Comparison of ENCODE assay signal across 1 cellular context in the genomic region with DNA sequence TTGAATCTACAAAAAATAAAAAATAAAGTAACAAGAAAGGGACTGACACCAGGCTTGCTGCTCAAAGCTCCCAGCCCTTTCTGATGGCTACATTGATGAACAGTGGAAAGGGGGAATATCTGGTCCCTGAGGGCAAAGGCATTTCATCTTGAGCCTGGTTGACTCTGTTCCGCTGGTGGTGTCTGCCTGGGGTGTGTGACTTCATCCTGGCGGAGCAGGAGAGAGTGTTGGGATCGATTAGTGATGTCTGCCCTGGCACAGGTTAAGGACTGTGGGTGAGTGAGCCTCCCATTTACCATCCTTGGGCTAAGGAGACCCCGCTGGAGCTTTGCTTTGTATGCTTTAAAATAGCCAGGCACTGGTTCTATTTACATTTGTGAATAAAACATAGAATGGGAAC.
TF ChIP-seq lines count a peak whose summit lies in the region.

No MANE protein-coding gene starts in this region.

TF ChIP-seq in K562, 482 proteins besides CTCF, POLR2A, EP300 and RAD21 (continued from another document and continues in another):
- TF ChIP-seq, protein P1, sequence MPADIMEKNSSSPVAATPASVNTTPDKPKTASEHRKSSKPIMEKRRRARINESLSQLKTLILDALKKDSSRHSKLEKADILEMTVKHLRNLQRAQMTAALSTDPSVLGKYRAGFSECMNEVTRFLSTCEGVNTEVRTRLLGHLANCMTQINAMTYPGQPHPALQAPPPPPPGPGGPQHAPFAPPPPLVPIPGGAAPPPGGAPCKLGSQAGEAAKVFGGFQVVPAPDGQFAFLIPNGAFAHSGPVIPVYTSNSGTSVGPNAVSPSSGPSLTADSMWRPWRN (IDR thresholded peaks at IDR 0.05; ENCODE audit: low read depth) = no peak
- TF ChIP-seq TSC22D4 (tag; IDR thresholded peaks at IDR 0.05) (no peak), HNRNPL (IDR thresholded peaks at IDR 0.05; ENCODE audit: low read depth, low read length) (no peak), TBP (optimal IDR thresholded peaks at IDR 0.05; ENCODE audit: low read depth, low read length) (no peak), SPI1 (IDR thresholded peaks at IDR 0.05; ENCODE audit: borderline replicate concordance, low read depth, low read length) (no peak), TAF9B (IDR thresholded peaks at IDR 0.05; ENCODE audit: partially characterized antibody) (no peak), POLR3A (IDR thresholded peaks at IDR 0.05; ENCODE audit: borderline replicate concordance, extremely low read depth, insufficient read depth, insufficient read length) (no peak), NFATC3 (IDR thresholded peaks at IDR 0.05) (no peak), RCOR1 (IDR thresholded peaks at IDR 0.05; ENCODE audit: borderline replicate concordance in 1 of 2, low read depth in 2 of 2, low read length in 2 of 2) (no peak), MYNN (IDR thresholded peaks at IDR 0.05) (no peak), MYNN (CRISPR knock-in tag; IDR thresholded peaks at IDR 0.05) (no peak), ETV6 (IDR thresholded peaks at IDR 0.05; ENCODE audit: borderline replicate concordance in 1 of 2, low read depth in 2 of 2, low read length in 1 of 2) (no peak), ETV6 (CRISPR knock-in tag; IDR thresholded peaks at IDR 0.05; ENCODE audit: borderline replicate concordance) (no peak), MYBL2 (IDR thresholded peaks at IDR 0.05; ENCODE audit: low read depth) (no peak), MYBL2 (CRISPR knock-in tag; IDR thresholded peaks at IDR 0.05; ENCODE audit: borderline replicate concordance) (no peak), NFIC (IDR thresholded peaks at IDR 0.05) (no peak), HDAC6 (IDR thresholded peaks at IDR 0.05; ENCODE audit: low read depth, low read length) (no peak), KDM2B (CRISPR knock-in tag; IDR thresholded peaks at IDR 0.05) (no peak), ZNF584 (CRISPR knock-in tag; IDR thresholded peaks at IDR 0.05; ENCODE audit: low read depth) (no peak), PHF21A (IDR thresholded peaks at IDR 0.05; ENCODE audit: borderline replicate concordance, low read depth) (no peak), GTF2A2 (tag; IDR thresholded peaks at IDR 0.05) (no peak), RBM22 (IDR thresholded peaks at IDR 0.05; ENCODE audit: low read depth, low read length, poor library complexity, severe bottlenecking) (no peak), ZNF23 (CRISPR knock-in tag; IDR thresholded peaks at IDR 0.05) (peak; percentile 80), NR3C1 (CRISPR knock-in tag; IDR thresholded peaks at IDR 0.05) (no peak), ZNF212 (CRISPR knock-in tag; IDR thresholded peaks at IDR 0.05) (no peak), MTA2 (IDR thresholded peaks at IDR 0.05; ENCODE audit: low read depth) (no peak), STAT5B (CRISPR knock-in tag; IDR thresholded peaks at IDR 0.05) (no peak), MAFK (IDR thresholded peaks at IDR 0.05; ENCODE audit: low read length) (no peak), ESRRA (IDR thresholded peaks at IDR 0.05; ENCODE audit: borderline replicate concordance, low read depth) (no peak)
- TF ChIP-seq, protein P2, sequence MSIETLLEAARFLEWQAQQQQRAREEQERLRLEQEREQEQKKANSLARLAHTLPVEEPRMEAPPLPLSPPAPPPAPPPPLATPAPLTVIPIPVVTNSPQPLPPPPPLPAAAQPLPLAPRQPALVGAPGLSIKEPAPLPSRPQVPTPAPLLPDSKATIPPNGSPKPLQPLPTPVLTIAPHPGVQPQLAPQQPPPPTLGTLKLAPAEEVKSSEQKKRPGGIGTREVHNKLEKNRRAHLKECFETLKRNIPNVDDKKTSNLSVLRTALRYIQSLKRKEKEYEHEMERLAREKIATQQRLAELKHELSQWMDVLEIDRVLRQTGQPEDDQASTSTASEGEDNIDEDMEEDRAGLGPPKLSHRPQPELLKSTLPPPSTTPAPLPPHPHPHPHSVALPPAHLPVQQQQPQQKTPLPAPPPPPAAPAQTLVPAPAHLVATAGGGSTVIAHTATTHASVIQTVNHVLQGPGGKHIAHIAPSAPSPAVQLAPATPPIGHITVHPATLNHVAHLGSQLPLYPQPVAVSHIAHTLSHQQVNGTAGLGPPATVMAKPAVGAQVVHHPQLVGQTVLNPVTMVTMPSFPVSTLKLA (conservative IDR thresholded peaks at IDR 0.05) = no peak
- TF ChIP-seq, protein P3, sequence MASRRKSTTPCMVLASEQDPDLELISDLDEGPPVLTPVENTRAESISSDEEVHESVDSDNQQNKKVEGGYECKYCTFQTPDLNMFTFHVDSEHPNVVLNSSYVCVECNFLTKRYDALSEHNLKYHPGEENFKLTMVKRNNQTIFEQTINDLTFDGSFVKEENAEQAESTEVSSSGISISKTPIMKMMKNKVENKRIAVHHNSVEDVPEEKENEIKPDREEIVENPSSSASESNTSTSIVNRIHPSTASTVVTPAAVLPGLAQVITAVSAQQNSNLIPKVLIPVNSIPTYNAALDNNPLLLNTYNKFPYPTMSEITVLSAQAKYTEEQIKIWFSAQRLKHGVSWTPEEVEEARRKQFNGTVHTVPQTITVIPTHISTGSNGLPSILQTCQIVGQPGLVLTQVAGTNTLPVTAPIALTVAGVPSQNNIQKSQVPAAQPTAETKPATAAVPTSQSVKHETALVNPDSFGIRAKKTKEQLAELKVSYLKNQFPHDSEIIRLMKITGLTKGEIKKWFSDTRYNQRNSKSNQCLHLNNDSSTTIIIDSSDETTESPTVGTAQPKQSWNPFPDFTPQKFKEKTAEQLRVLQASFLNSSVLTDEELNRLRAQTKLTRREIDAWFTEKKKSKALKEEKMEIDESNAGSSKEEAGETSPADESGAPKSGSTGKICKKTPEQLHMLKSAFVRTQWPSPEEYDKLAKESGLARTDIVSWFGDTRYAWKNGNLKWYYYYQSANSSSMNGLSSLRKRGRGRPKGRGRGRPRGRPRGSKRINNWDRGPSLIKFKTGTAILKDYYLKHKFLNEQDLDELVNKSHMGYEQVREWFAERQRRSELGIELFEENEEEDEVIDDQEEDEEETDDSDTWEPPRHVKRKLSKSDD (conservative IDR thresholded peaks at IDR 0.05; ENCODE audit: low read length) = no peak
- TF ChIP-seq, protein P4, sequence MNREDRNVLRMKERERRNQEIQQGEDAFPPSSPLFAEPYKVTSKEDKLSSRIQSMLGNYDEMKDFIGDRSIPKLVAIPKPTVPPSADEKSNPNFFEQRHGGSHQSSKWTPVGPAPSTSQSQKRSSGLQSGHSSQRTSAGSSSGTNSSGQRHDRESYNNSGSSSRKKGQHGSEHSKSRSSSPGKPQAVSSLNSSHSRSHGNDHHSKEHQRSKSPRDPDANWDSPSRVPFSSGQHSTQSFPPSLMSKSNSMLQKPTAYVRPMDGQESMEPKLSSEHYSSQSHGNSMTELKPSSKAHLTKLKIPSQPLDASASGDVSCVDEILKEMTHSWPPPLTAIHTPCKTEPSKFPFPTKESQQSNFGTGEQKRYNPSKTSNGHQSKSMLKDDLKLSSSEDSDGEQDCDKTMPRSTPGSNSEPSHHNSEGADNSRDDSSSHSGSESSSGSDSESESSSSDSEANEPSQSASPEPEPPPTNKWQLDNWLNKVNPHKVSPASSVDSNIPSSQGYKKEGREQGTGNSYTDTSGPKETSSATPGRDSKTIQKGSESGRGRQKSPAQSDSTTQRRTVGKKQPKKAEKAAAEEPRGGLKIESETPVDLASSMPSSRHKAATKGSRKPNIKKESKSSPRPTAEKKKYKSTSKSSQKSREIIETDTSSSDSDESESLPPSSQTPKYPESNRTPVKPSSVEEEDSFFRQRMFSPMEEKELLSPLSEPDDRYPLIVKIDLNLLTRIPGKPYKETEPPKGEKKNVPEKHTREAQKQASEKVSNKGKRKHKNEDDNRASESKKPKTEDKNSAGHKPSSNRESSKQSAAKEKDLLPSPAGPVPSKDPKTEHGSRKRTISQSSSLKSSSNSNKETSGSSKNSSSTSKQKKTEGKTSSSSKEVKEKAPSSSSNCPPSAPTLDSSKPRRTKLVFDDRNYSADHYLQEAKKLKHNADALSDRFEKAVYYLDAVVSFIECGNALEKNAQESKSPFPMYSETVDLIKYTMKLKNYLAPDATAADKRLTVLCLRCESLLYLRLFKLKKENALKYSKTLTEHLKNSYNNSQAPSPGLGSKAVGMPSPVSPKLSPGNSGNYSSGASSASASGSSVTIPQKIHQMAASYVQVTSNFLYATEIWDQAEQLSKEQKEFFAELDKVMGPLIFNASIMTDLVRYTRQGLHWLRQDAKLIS (CRISPR knock-in tag; IDR thresholded peaks at IDR 0.05) = no peak
- TF ChIP-seq, protein P5, sequence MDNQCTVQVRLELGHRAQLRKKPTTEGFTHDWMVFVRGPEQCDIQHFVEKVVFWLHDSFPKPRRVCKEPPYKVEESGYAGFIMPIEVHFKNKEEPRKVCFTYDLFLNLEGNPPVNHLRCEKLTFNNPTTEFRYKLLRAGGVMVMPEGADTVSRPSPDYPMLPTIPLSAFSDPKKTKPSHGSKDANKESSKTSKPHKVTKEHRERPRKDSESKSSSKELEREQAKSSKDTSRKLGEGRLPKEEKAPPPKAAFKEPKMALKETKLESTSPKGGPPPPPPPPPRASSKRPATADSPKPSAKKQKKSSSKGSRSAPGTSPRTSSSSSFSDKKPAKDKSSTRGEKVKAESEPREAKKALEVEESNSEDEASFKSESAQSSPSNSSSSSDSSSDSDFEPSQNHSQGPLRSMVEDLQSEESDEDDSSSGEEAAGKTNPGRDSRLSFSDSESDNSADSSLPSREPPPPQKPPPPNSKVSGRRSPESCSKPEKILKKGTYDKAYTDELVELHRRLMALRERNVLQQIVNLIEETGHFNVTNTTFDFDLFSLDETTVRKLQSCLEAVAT (IDR thresholded peaks at IDR 0.05) = peak in 1 of 2 experiments; percentile 98; a peak in 2 of 4 replicates
- TF ChIP-seq, protein P6, sequence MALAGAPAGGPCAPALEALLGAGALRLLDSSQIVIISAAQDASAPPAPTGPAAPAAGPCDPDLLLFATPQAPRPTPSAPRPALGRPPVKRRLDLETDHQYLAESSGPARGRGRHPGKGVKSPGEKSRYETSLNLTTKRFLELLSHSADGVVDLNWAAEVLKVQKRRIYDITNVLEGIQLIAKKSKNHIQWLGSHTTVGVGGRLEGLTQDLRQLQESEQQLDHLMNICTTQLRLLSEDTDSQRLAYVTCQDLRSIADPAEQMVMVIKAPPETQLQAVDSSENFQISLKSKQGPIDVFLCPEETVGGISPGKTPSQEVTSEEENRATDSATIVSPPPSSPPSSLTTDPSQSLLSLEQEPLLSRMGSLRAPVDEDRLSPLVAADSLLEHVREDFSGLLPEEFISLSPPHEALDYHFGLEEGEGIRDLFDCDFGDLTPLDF (CRISPR knock-in tag; IDR thresholded peaks at IDR 0.05) = no peak
- TF ChIP-seq, protein P7, sequence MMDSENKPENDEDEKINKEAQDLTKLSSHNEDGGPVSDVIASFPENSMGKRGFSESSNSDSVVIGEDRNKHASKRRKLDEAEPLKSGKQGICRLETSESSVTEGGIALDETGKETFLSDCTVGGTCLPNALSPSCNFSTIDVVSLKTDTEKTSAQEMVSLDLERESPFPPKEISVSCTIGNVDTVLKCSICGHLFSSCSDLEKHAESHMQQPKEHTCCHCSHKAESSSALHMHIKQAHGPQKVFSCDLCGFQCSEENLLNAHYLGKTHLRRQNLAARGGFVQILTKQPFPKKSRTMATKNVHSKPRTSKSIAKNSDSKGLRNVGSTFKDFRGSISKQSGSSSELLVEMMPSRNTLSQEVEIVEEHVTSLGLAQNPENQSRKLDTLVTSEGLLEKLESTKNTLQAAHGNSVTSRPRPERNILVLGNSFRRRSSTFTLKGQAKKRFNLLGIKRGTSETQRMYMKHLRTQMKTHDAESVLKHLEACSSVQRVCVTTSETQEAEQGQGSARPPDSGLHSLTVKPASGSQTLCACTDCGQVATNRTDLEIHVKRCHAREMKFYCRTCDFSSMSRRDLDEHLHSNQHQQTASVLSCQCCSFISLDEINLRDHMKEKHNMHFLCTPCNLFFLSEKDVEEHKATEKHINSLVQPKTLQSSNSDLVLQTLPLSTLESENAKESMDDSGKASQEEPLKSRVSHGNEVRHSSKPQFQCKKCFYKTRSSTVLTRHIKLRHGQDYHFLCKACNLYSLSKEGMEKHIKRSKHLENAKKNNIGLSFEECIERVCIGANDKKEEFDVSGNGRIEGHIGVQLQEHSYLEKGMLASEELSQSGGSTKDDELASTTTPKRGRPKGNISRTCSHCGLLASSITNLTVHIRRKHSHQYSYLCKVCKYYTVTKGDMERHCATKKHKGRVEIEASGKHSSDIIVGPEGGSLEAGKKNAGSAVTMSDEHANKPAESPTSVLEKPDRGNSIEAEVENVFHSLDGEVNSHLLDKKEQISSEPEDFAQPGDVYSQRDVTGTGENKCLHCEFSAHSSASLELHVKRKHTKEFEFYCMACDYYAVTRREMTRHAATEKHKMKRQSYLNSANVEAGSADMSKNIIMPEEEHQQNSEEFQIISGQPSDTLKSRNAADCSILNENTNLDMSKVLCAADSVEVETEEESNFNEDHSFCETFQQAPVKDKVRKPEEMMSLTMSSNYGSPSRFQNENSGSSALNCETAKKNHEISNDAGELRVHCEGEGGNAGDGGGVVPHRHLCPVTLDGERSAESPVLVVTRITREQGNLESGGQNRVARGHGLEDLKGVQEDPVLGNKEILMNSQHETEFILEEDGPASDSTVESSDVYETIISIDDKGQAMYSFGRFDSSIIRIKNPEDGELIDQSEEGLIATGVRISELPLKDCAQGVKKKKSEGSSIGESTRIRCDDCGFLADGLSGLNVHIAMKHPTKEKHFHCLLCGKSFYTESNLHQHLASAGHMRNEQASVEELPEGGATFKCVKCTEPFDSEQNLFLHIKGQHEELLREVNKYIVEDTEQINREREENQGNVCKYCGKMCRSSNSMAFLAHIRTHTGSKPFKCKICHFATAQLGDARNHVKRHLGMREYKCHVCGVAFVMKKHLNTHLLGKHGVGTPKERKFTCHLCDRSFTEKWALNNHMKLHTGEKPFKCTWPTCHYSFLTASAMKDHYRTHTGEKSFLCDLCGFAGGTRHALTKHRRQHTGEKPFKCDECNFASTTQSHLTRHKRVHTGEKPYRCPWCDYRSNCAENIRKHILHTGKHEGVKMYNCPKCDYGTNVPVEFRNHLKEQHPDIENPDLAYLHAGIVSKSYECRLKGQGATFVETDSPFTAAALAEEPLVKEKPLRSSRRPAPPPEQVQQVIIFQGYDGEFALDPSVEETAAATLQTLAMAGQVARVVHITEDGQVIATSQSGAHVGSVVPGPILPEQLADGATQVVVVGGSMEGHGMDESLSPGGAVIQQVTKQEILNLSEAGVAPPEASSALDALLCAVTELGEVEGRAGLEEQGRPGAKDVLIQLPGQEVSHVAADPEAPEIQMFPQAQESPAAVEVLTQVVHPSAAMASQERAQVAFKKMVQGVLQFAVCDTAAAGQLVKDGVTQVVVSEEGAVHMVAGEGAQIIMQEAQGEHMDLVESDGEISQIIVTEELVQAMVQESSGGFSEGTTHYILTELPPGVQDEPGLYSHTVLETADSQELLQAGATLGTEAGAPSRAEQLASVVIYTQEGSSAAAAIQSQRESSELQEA (IDR thresholded peaks at IDR 0.05; ENCODE audit: low read depth) = no peak
- TF ChIP-seq, protein P8, sequence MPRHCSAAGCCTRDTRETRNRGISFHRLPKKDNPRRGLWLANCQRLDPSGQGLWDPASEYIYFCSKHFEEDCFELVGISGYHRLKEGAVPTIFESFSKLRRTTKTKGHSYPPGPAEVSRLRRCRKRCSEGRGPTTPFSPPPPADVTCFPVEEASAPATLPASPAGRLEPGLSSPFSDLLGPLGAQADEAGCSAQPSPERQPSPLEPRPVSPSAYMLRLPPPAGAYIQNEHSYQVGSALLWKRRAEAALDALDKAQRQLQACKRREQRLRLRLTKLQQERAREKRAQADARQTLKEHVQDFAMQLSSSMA (CRISPR knock-in tag; IDR thresholded peaks at IDR 0.05) = no peak
